ENCODE assay signal across 23 cellular contexts in genomic region chr10:116784035-116784434, GRCh38.
"Had no signal": no experiment of that assay in that cellular context is flagged by ENCODE, and none has a peak within 500 bp of the region (broad histone marks: within the 10 kb centered on the region; RNA-seq: fewer than 3 reads in every experiment).

No MANE protein-coding gene starts in this region.

- H3K4me3 ChIP-seq: MG63, SJSA1, SK-N-MC had no signal

- H3K36me3 ChIP-seq: MG63, SJSA1 had no signal

- DNase-seq: Karpas-422, KG1, MG63, NCI-H1092, NCI-H1105 treated with DMSO at 0.1 percent for 48 hours, NCI-H1417 treated with DMSO at 0.1 percent for 48 hours, NCI-H146, NCI-H1694 treated with DMSO at 0.1 percent for 48 hours, NCI-H1930, NCI-H2081, NCI-H2107, NCI-H2171, NCI-H226, NCI-H510A, NCI-H524 treated with DMSO at 0.1 percent for 48 hours, NCI-H69, NCI-H774, Right ventricle myocardium superior, RPMI8226, SIG-M5 had no signal

- H3K9me3 ChIP-seq: MG63, SJSA1 had no signal

- H3K27ac Mint-ChIP-seq: IgD-negative memory B cell had no signal

- H3K9me3 Mint-ChIP-seq: IgD-negative memory B cell had no signal

- H3K27ac ChIP-seq: SJSA1, SK-N-MC had no signal

- H3K36me3 Mint-ChIP-seq: IgD-negative memory B cell had no signal

- H3K27me3 ChIP-seq: MG63, SJSA1 had no signal
